In the genomic region with DNA sequence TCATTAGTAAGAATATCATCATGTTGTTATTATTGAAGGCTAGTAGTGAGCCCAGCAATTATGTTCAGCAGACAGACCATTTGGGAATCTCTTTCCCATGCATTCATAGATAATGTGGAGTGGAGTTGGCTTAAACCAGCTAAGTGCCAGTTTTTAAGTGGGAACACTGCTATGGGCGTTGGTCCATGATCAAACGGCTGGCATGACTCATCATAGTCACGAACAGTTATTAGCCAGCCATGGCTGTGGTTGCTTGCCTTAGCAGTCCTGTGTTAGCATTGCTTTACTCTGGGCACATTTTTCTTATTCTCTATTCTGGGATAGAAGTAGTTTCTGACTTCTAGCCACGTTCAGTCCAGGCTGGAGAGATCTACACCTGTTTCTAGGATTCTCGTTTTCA, we compare ENCODE assay signal across 1 cellular context.
TF ChIP-seq lines count a peak whose summit lies in the region.

No MANE protein-coding gene starts in this region.

TF ChIP-seq in IMR-90, 13 proteins besides CTCF, POLR2A, EP300 and RAD21:
- no peak for TF ChIP-seq SMC3 (IDR thresholded peaks at IDR 0.05; ENCODE audit: low read depth, low read length)
- no peak for TF ChIP-seq RFX5 (IDR thresholded peaks at IDR 0.05; ENCODE audit: low read depth, low read length)
- no peak for TF ChIP-seq RCOR1 (IDR thresholded peaks at IDR 0.05; ENCODE audit: insufficient replicate concordance, low read length)
- 0 out of 2 replicates have a peak, but pooled peaks have one; percentile 23 for TF ChIP-seq BHLHE40 (IDR thresholded peaks at IDR 0.05; ENCODE audit: low read depth, low read length)
- TF ChIP-seq MAFK (IDR thresholded peaks at IDR 0.05; ENCODE audit: low read depth, low read length) = no peak
- no peak for TF ChIP-seq MAZ (IDR thresholded peaks at IDR 0.05; ENCODE audit: borderline replicate concordance, low read depth, low read length)
- TF ChIP-seq CEBPB (IDR thresholded peaks at IDR 0.05; ENCODE audit: low read depth, low read length) = no peak
- TF ChIP-seq FOS (IDR thresholded peaks at IDR 0.05; ENCODE audit: low read depth, low read length) = peak; percentile 70
- TF ChIP-seq, protein P1, sequence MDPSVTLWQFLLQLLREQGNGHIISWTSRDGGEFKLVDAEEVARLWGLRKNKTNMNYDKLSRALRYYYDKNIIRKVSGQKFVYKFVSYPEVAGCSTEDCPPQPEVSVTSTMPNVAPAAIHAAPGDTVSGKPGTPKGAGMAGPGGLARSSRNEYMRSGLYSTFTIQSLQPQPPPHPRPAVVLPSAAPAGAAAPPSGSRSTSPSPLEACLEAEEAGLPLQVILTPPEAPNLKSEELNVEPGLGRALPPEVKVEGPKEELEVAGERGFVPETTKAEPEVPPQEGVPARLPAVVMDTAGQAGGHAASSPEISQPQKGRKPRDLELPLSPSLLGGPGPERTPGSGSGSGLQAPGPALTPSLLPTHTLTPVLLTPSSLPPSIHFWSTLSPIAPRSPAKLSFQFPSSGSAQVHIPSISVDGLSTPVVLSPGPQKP (IDR thresholded peaks at IDR 0.05; ENCODE audit: borderline replicate concordance, low read depth, low read length) = no peak
- no peak for TF ChIP-seq NFE2L2 (IDR thresholded peaks at IDR 0.05; ENCODE audit: low read depth, low read length)
- TF ChIP-seq CHD1 (IDR thresholded peaks at IDR 0.05; ENCODE audit: low read depth, low read length) = no peak
- TF ChIP-seq MXI1 (IDR thresholded peaks at IDR 0.05; ENCODE audit: borderline replicate concordance, low read depth, low read length) = no peak
- TF ChIP-seq, protein P2, sequence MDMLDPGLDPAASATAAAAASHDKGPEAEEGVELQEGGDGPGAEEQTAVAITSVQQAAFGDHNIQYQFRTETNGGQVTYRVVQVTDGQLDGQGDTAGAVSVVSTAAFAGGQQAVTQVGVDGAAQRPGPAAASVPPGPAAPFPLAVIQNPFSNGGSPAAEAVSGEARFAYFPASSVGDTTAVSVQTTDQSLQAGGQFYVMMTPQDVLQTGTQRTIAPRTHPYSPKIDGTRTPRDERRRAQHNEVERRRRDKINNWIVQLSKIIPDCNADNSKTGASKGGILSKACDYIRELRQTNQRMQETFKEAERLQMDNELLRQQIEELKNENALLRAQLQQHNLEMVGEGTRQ (IDR thresholded peaks at IDR 0.05; ENCODE audit: low read depth, low read length) = no peak
